Comparison of ENCODE assay signal across 15 cellular contexts in the genomic region with DNA sequence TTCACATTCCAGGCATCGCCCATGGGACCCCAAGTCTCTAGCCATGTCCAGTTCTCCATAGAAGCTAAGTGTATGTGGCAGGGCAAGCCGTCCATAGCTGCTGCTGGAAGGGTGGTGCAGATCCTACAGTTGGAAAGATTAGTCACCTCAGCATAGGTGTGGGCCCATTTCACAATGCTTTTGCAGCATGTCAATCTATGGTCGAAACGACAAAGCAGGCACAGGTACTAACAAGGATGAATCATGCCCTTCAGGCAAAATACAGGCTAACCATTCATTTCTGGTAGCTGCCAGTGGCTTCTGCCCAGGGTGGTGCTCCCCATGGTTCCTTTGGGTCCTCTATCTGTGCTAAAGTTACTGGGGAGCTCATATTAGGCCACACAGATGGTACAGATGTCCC.
A peak's percentile ranks its signal among the peaks of the same experiment; 100 is the strongest.
DNase-seq lines count a peak whose midpoint lies in the region; ATAC-seq and TF ChIP-seq lines count a peak whose summit lies in the region.
"Had no signal": no experiment of that assay in that cellular context is flagged by ENCODE, and none has a peak within 500 bp of the region (broad histone marks: within the 10 kb centered on the region; RNA-seq: fewer than 3 reads in every experiment).

No MANE protein-coding gene starts in this region.

- no peak for TF ChIP-seq POLR2A in GM18505 (IDR thresholded peaks at IDR 0.05; ENCODE audit: borderline replicate concordance, extremely low read depth, insufficient read depth, insufficient read length)

- no peak overlapping the region for H3K4me3 ChIP-seq in mammary epithelial cell (replicated peaks in 1 of 3; ENCODE audit: insufficient read depth in 1 of 3, low read depth in 2 of 3, low read length in 3 of 3)
- H3K4me3 ChIP-seq: GM12878 had no signal

- in situ Hi-C loops in mammary epithelial cell (cut with MboI; ENCODE audit: low sequenced_read_pairs in 2 of 2) = no loop called here

- H3K27ac ChIP-seq in mammary epithelial cell (ENCODE audit: insufficient read depth, low read depth, low read length) = peak overlapping the region; percentile 23

- H4K20me1 ChIP-seq in mammary epithelial cell (ENCODE audit: insufficient read depth, low read length) = no peaks in the 10 kb centered on the region

- no peaks in the 10 kb centered on the region for H3K27me3 ChIP-seq in mammary epithelial cell (ENCODE audit: insufficient read depth, low read length)

- no peaks in the 10 kb centered on the region for H3K9me3 ChIP-seq in mammary epithelial cell (replicated peaks; ENCODE audit: insufficient read depth, low read length)

- peak; percentile 94 for ATAC-seq in esophagus mucosa
- ATAC-seq in HG03442 (IDR thresholded peaks at IDR 0.05; ENCODE audit: unreplicated experiment) = no peak
- no peak for ATAC-seq in GM18505 (IDR thresholded peaks at IDR 0.05; ENCODE audit: unreplicated experiment)
- ATAC-seq: GM12878 had no signal

- CTCF ChIA-PET in mammary epithelial cell (lab: Charles Lee; ENCODE audit: low non-redundant PET) = no interaction called here

- no peak overlapping the region for H2AFZ ChIP-seq in mammary epithelial cell (ENCODE audit: low read depth, low read length)

- DNase-seq in NCI-H69 (lab: John Stamatoyannopoulos, UW) (peak; percentile 12), mammary epithelial cell (peak; percentile 97), posterior vena cava (ENCODE audit: low spot score) (peak; percentile 58), ecto neural progenitor cell (ENCODE audit: low spot score) (no peak)
- DNase-seq: C1 segment of cervical spinal cord; CD4-positive, alpha-beta T cell; DMS79; GOT3; HCEC 1CT; HFFc6; IMR-90 had no signal

- no TSS peak for BruUV-seq in mammary epithelial cell (replicated peaks; lab: Mats Ljungman, UMichigan)

- H3K4me2 ChIP-seq in mammary epithelial cell (ENCODE audit: insufficient read depth, low read depth, low read length) = no peak overlapping the region

- H3K36me3 ChIP-seq in mammary epithelial cell (ENCODE audit: insufficient read depth, low read length) = no peaks in the 10 kb centered on the region

- dilution Hi-C loops in mammary epithelial cell (cut with HindIII; ENCODE audit: low sequenced_read_pairs) = no loop called here

- no peak for TF ChIP-seq CTCF in mammary epithelial cell (conservative IDR thresholded peaks at IDR 0.05 in 1 of 2, IDR thresholded peaks at IDR 0.05 in 1 of 2; ENCODE audit: extremely low read depth in 1 of 2, insufficient read depth in 1 of 2, low read depth in 1 of 2, low read length in 2 of 2)

- 25% methylated on average over 4 of the region's 4 CpGs for WGBS in mammary epithelial cell (ENCODE audit: low coverage, missing lambda C conversion rate)

- H3K79me2 ChIP-seq in mammary epithelial cell (ENCODE audit: insufficient read depth, low read length) = no peaks in the 10 kb centered on the region

- peaks cover 34% of the 10 kb centered on the region for H3K4me1 ChIP-seq in mammary epithelial cell (ENCODE audit: insufficient read depth, low read length)

- intact Hi-C loops in mammary epithelial cell (cut with micrococcal nuclease) (loop anchor here (1.0 to 2.0 kb wide), 3 partner anchors 19 to 51 kb away; no protein-coding TSS in a partner anchor), posterior vena cava (cut with DNase I) (no loop called here)

- no peak overlapping the region for H3K9ac ChIP-seq in mammary epithelial cell (ENCODE audit: insufficient read depth, low read length)
